17 cellular contexts compared by ENCODE assay signal in the genomic region with DNA sequence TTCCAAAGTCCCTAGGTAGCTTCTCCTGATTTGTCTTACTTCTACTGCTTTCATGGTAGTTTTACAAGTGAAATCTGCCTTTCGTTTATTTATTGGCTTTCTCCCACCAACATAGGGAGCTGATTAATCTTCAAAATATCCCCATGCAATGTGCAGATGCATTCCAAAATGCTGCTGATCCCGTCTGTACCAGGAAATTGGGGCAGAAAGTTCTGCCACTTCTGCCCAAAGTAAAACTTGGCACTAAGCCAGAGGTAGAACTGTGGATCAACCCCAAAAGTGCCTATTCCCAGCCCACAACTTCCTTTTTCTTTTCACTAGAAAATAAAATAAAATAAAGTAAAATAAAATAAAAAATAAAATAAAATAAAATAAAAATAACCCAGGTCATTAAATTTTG. TPM values are rescaled to one million over a fixed set of nuclear protein-coding genes. Genes with fewer than 3 reads are reported as not detected.
"Had no signal": no experiment of that assay in that cellular context is flagged by ENCODE, and none has a peak within 500 bp of the region (broad histone marks: within the 10 kb centered on the region; RNA-seq: fewer than 3 reads in every experiment).

No MANE protein-coding gene starts in this region.

- H3K36me3 Mint-ChIP-seq: activated naive CD4-positive, alpha-beta T cell treated with anti-CD3 and anti-CD28 coated beads, Interleukin-2, amount 10 ng/mL, durations not matched to agents 7 days and 5 days; T-cell had no signal

- DNase-seq: activated CD4-positive, alpha-beta T cell treated with anti-CD3 and anti-CD28 coated beads, Interleukin-2, amount 50 U/mL, for 4 hours; activated CD4-positive, CD25-positive, alpha-beta regulatory T cell treated with anti-CD3 and anti-CD28 coated beads, Interleukin-2, amount 50 U/mL, for 72 hours; activated naive CD4-positive, alpha-beta T cell treated with anti-CD3 and anti-CD28 coated beads, Interleukin-2, amount 10 ng/mL, durations not matched to agents 7 days and 5 days; erythroblast; foreskin melanocyte; heart left ventricle; left colon; stimulated activated CD4-positive, alpha-beta T cell treated with anti-CD3 and anti-CD28 coated beads, Interleukin-4, amount 100 ng/mL, for 24 hours; stimulated activated naive CD4-positive, alpha-beta T cell treated with Interleukin-2 at 50 U/mL for 16 hours; T-cell; T-helper 9 cell; uterus had no signal

- H3K4me1 Mint-ChIP-seq: activated naive CD4-positive, alpha-beta T cell treated with anti-CD3 and anti-CD28 coated beads, Interleukin-2, amount 10 ng/mL, durations not matched to agents 7 days and 5 days; activated T-helper 17 cell treated with anti-CD3 and anti-CD28 coated beads, Interleukin-2, amount 50 U/mL, for 72 hours; T-cell had no signal

- H3K4me3 Mint-ChIP-seq: activated naive CD4-positive, alpha-beta T cell treated with anti-CD3 and anti-CD28 coated beads, Interleukin-2, amount 10 ng/mL, durations not matched to agents 7 days and 5 days; activated T-helper 17 cell treated with anti-CD3 and anti-CD28 coated beads, Interleukin-2, amount 50 U/mL, for 72 hours; neural progenitor cell; T-cell had no signal

- H3K4me3 ChIP-seq: cardiac muscle cell, heart left ventricle, lung, neural progenitor cell, tibial nerve, uterus had no signal

- ATAC-seq: activated T-helper 17 cell treated with anti-CD3 and anti-CD28 coated beads, Interleukin-2, amount 50 U/mL, for 72 hours; heart left ventricle; left colon; T-cell had no signal

- H3K27me3 Mint-ChIP-seq: activated naive CD4-positive, alpha-beta T cell treated with anti-CD3 and anti-CD28 coated beads, Interleukin-2, amount 10 ng/mL, durations not matched to agents 7 days and 5 days; activated T-helper 17 cell treated with anti-CD3 and anti-CD28 coated beads, Interleukin-2, amount 50 U/mL, for 72 hours; T-cell had no signal

- H3K9me3 Mint-ChIP-seq: activated naive CD4-positive, alpha-beta T cell treated with anti-CD3 and anti-CD28 coated beads, Interleukin-2, amount 10 ng/mL, durations not matched to agents 7 days and 5 days; activated T-helper 17 cell treated with anti-CD3 and anti-CD28 coated beads, Interleukin-2, amount 50 U/mL, for 72 hours; neural progenitor cell had no signal

- H3K27ac Mint-ChIP-seq: activated naive CD4-positive, alpha-beta T cell treated with anti-CD3 and anti-CD28 coated beads, Interleukin-2, amount 10 ng/mL, durations not matched to agents 7 days and 5 days; activated T-helper 17 cell treated with anti-CD3 and anti-CD28 coated beads, Interleukin-2, amount 50 U/mL, for 72 hours; neural progenitor cell; T-cell had no signal

RNA-seq across cellular contexts. Expression of a gene that starts 47.3 kb away (rescaled TPM):
- total RNA-seq: activated T-helper 17 cell treated with anti-CD3 and anti-CD28 coated beads, Interleukin-2, amount 50 U/mL, for 72 hours; T-cell had no signal
